In genomic region chr7:94510582-94511456, GRCh38 we compare ENCODE assay signal across 8 cellular contexts. TPM values are rescaled to one million over a fixed set of nuclear protein-coding genes. Genes with fewer than 3 reads are reported as not detected.
A peak's percentile ranks its signal among the peaks of the same experiment; 100 is the strongest.
DNase-seq lines count a peak whose midpoint lies in the region; ATAC-seq, FAIRE-seq and TF ChIP-seq lines count a peak whose summit lies in the region.

No MANE protein-coding gene starts in this region.

- in situ Hi-C loops in GM23248 (cut with MboI), result no loop called here
- in situ Hi-C loops in K562 (cut with MboI), result no loop called here
- in situ Hi-C loops in gastrocnemius medialis (cut with MboI; ENCODE audit: low sequenced_read_pairs in 4 of 4), result no loop called here

- H3K9me2 ChIP-seq in GM23248 (ENCODE audit: insufficient read depth), result no peaks in the 10 kb centered on the region

- no peak for TF ChIP-seq EP300 in K562 (IDR thresholded peaks at IDR 0.05; ENCODE audit: low read length)

- 22 to 27% methylated on average over 12 to 16 of the region's 16 CpGs for WGBS in GM23248 (ENCODE audit: low coverage in 1 of 2, low lambda C conversion rate in 2 of 2, missing lambda C conversion rate in 2 of 2), 2 experiments
- 24% methylated on average over 16 of the region's 16 CpGs for WGBS in K562 (ENCODE audit: insufficient coverage, low coverage, missing lambda C conversion rate)

- H3K36me3 ChIP-seq in GM23248 (ENCODE audit: low read depth) (no peaks in the 10 kb centered on the region), K562 (ENCODE audit: control insufficient read depth, insufficient read depth, low read length) (no peaks in the 10 kb centered on the region), iPS-20b (ENCODE audit: insufficient read depth, low read depth, low read length) (no peaks in the 10 kb centered on the region), gastrocnemius medialis (no peaks in the 10 kb centered on the region)

- TF ChIP-seq POLR2A in K562 (conservative IDR thresholded peaks at IDR 0.05), result no peak
- TF ChIP-seq POLR2A in gastrocnemius medialis (IDR thresholded peaks at IDR 0.05), result no peak

- TSS peak; percentile 69 for BruUV-seq in K562 (replicated peaks; lab: Mats Ljungman, UMichigan)

- intact Hi-C loops in K562 (cut with micrococcal nuclease), result loop anchor here (5.0 kb wide), 1 partner anchor 146 kb away; the partner anchor contains the start of gene SGCE
- intact Hi-C loops in gastrocnemius medialis (cut with DNase I; ENCODE audit: low total_unique reads), result loop anchor here (2.0 to 10.0 kb wide), 4 partner anchors 114 to 1174 kb away; partner anchors contain the start of gene SGCE

- H3K9me3 ChIP-seq in GM23248 (ENCODE audit: low read depth), result no peaks in the 10 kb centered on the region
- no peaks in the 10 kb centered on the region for H3K9me3 ChIP-seq in K562 (replicated peaks; ENCODE audit: control insufficient read depth, insufficient read depth, low read depth, low read length)
- no peaks in the 10 kb centered on the region for H3K9me3 ChIP-seq in iPS-20b (ENCODE audit: insufficient read depth, low read depth, low read length)
- H3K9me3 ChIP-seq in gastrocnemius medialis, result no peaks in the 10 kb centered on the region

- peak; percentile 52 for FAIRE-seq in K562 (lab: Jason Lieb, UNC)

- H3K4me1 ChIP-seq in GM23248 (ENCODE audit: insufficient read depth), result peaks cover 19% of the 10 kb centered on the region
- peaks cover 12 to 16% of the 10 kb centered on the region in 2 experiments; a peak in 4 of 5 replicates for H3K4me1 ChIP-seq in K562 (replicated peaks in 1 of 2; ENCODE audit: control insufficient read depth in 2 of 2, insufficient read depth in 2 of 2, low read length in 2 of 2)
- peaks cover 23% of the 10 kb centered on the region; the same call in 1 of the 2 replicates for H3K4me1 ChIP-seq in iPS-20b (ENCODE audit: insufficient read depth, low read length)
- H3K4me1 ChIP-seq in gastrocnemius medialis, result peaks cover 28 to 44% of the 10 kb centered on the region in 2 donors

- no peaks in the 10 kb centered on the region for H4K20me1 ChIP-seq in GM23248 (ENCODE audit: insufficient read depth)
- H4K20me1 ChIP-seq in K562 (replicated peaks; ENCODE audit: control insufficient read depth, insufficient read depth, low read length), result no peaks in the 10 kb centered on the region

- H2AFZ ChIP-seq in GM23248 (peak overlapping the region; percentile 91), K562 (ENCODE audit: low read depth, low read length) (peak overlapping the region; percentile 99)

- peak; percentile 40 for DNase-seq in EL
- peak; percentile 62 for DNase-seq in GM23248
- DNase-seq in LNCaP clone FGC (ENCODE audit: low read depth), result no peak
- no peak for DNase-seq in K562 (ENCODE audit: extremely low read depth in 1 of 4, low spot score in 3 of 4)
- DNase-seq in gastrocnemius medialis, result peak; percentile 5 to 46
- DNase-seq in SK-N-DZ (ENCODE audit: low spot score), result no peak

- H3K9ac ChIP-seq in GM23248 (peak overlapping the region; percentile 89), K562 (ENCODE audit: insufficient read depth in 1 of 2, low read depth in 2 of 2, low read length in 2 of 2) (peak overlapping the region; percentile 91 to 99), iPS-20b (ENCODE audit: low read depth, low read length) (peak overlapping the region; percentile 94)

- CTCF ChIA-PET in K562 (lab: Yijun Ruan, JAX; ENCODE audit: low intra/inter-chr PET ratio), result no interaction called here

- H3K27ac ChIP-seq in GM23248 (peak overlapping the region; percentile 12; the same call in 1 of the 2 replicates), K562 (ENCODE audit: extremely low read depth, low read depth, low read length) (peak overlapping the region; percentile 95), iPS-20b (ENCODE audit: low read length) (peak overlapping the region; percentile 91), gastrocnemius medialis (peak overlapping the region; percentile 88 to 95 (median 94))

- TF ChIP-seq CTCF in LNCaP clone FGC (IDR thresholded peaks at IDR 0.05; ENCODE audit: control insufficient read depth, extremely low read depth, insufficient read depth) (no peak), K562 (IDR thresholded peaks at IDR 0.05 in 2 of 3, conservative IDR thresholded peaks at IDR 0.05 in 1 of 3; ENCODE audit: insufficient read depth in 2 of 3, low read depth in 1 of 3, low read length in 3 of 3) (no peak), gastrocnemius medialis (IDR thresholded peaks at IDR 0.05 in 4 of 5, conservative IDR thresholded peaks at IDR 0.05 in 1 of 5) (no peak)

- H3K4me3 ChIP-seq in GM23248 (peak overlapping the region; percentile 76), LNCaP clone FGC (ENCODE audit: low read depth, low read length) (peak overlapping the region; percentile 78), K562 (peak overlapping the region; percentile 71), iPS-20b (ENCODE audit: low read length) (peak overlapping the region; percentile 92), gastrocnemius medialis (peak overlapping the region; percentile 80 to 94 (median 88))

- ATAC-seq in SK-N-SH treated with all-trans-retinoic acid at 6 μM for 48 hours (peak; percentile 70), K562 (peak; percentile 62), gastrocnemius medialis (peak; percentile 63 to 67)

- H3F3A ChIP-seq in GM23248 (ENCODE audit: insufficient read depth), result peaks cover 7% of the 10 kb centered on the region; the same call in 1 of the 2 replicates

- H3K27me3 ChIP-seq in GM23248 (replicated peaks; ENCODE audit: insufficient read depth) (no peaks in the 10 kb centered on the region), K562 (ENCODE audit: control insufficient read depth in 2 of 2, insufficient read depth in 2 of 2, low read length in 2 of 2) (no peaks in the 10 kb centered on the region), iPS-20b (ENCODE audit: insufficient read depth, low read length) (no peaks in the 10 kb centered on the region), gastrocnemius medialis (no peaks in the 10 kb centered on the region)

- POLR2A ChIA-PET in K562 (lab: Yijun Ruan, JAX), result no interaction called here

- TF ChIP-seq RAD21 in K562 (CRISPR knock-in tag; conservative IDR thresholded peaks at IDR 0.05 in 1 of 2, IDR thresholded peaks at IDR 0.05 in 1 of 2), result no peak

- H3K79me2 ChIP-seq in GM23248 (ENCODE audit: insufficient read depth), result peaks cover 29% of the 10 kb centered on the region
- peaks cover 17% of the 10 kb centered on the region; the same call in 2 of the 3 replicates for H3K79me2 ChIP-seq in K562 (ENCODE audit: control insufficient read depth, insufficient read depth, low read length)

- H3K4me2 ChIP-seq in GM23248 (ENCODE audit: unreplicated experiment) (peak overlapping the region; percentile 93), K562 (ENCODE audit: insufficient read depth, low read length) (peak overlapping the region; percentile 90)

- no peaks in the 10 kb centered on the region for H3K9me1 ChIP-seq in K562 (ENCODE audit: control insufficient read depth, insufficient read depth, low read length)

TF ChIP-seq in SK-N-SH treated with all-trans-retinoic acid at 6 μM for 48 hours, 23 proteins besides CTCF, POLR2A, EP300 and RAD21:
- TF ChIP-seq RARB (CRISPR knock-in tag; IDR thresholded peaks at IDR 0.05) (no peak), ARNTL (CRISPR knock-in tag; IDR thresholded peaks at IDR 0.05; ENCODE audit: borderline replicate concordance, low read depth) (no peak), TCF4 (CRISPR knock-in tag; IDR thresholded peaks at IDR 0.05; ENCODE audit: borderline replicate concordance) (0 out of 2 replicates have a peak, but pooled peaks have one; percentile 7), BACH2 (CRISPR knock-in tag; IDR thresholded peaks at IDR 0.05; ENCODE audit: borderline replicate concordance) (no peak), ZNF70 (CRISPR knock-in tag; IDR thresholded peaks at IDR 0.05) (no peak), ZNF8 (CRISPR knock-in tag; IDR thresholded peaks at IDR 0.05) (no peak), ZNF565 (CRISPR knock-in tag; conservative IDR thresholded peaks at IDR 0.05; ENCODE audit: low read depth) (no peak)

TF ChIP-seq in K562, 482 proteins besides CTCF, POLR2A, EP300 and RAD21 (continues in another document):
- TF ChIP-seq MYNN (IDR thresholded peaks at IDR 0.05), result no peak
- TF ChIP-seq MYNN (CRISPR knock-in tag; IDR thresholded peaks at IDR 0.05), result no peak

RNA-seq across cellular contexts. Expression of gene CASD1, which starts 1.2 kb away (rescaled TPM):
- 11.1 and 12.3 TPM in 2 replicates for total RNA-seq in GM23248 (2014; rRNA removed; shearing (Covaris generic))
- polyA plus RNA-seq in GM23248 (2016; fragmentation: Nextera tagmentation; extraction: Ambion mirVana), result 5.9 and 6.0 TPM in 2 replicates
- 10.3 and 20.8 TPM in 2 replicates for total RNA-seq in K562 (2011; cell fraction: chromatin; rRNA removed; ENCODE audit: low replicate concordance)
- total RNA-seq in K562 (2011; cell fraction: nucleolus; rRNA removed), result 6.3 and 10.0 TPM in 2 replicates
- total RNA-seq in K562 (2011; cell fraction: nucleoplasm; rRNA removed), result 7.9 and 12.4 TPM in 2 replicates
- 2.4 and 2.7 TPM in 2 replicates for total RNA-seq in K562 (2014; rRNA removed)
- 5.7 and 6.5 TPM in 2 replicates for total RNA-seq in K562 (2014; rRNA removed; fragmentation: Illumina TruSeq; extraction: Trizol)
- 5.5 and 8.2 TPM in 2 replicates for total RNA-seq in K562 (2015; rRNA removed; fragmentation: Illumina TruSeq; extraction: Trizol)
- 3.4 and 5.0 TPM in 2 replicates for total RNA-seq in K562 (2021)
- polyA plus RNA-seq in K562 (2011; rRNA removed), result 5.4 and 7.5 TPM in 2 replicates
- 0.57 and 1.8 TPM in 2 replicates for polyA plus RNA-seq in K562 (2011; cell fraction: cytosol; rRNA removed)
- polyA plus RNA-seq in K562 (2011; cell fraction: nucleus; rRNA removed), result 9.8 and 13.4 TPM in 2 replicates
- polyA plus RNA-seq in K562 (2012), result 2.6 and 4.2 TPM in 2 replicates
- 3.9 and 4.8 TPM in 2 replicates for polyA plus RNA-seq in K562 (2014; fragmentation: Illumina TruSeq; extraction: Trizol)
- 1 to 10 TPM; 1.2 to 2.8 TPM for polyA plus RNA-seq in K562 (2014; fragmentation: Nextera tagmentation; extraction: Ambion mirVana)
- 2.9 and 3.8 TPM in 2 replicates for polyA plus RNA-seq in K562 (2014; rRNA removed)
- polyA minus RNA-seq in K562 (2011; rRNA and poly(A)+ RNA removed), result 4.4 and 7.8 TPM in 2 replicates
- 3.1 and 7.1 TPM in 2 replicates for polyA minus RNA-seq in K562 (2011; cell fraction: cytosol; rRNA and poly(A)+ RNA removed)
- 8.5 and 9.3 TPM in 2 replicates for polyA minus RNA-seq in K562 (2011; cell fraction: nucleus; rRNA and poly(A)+ RNA removed)
- 10 to 100 TPM in 3 of 4 donors, 1 to 10 TPM in 1; 9.8 to 25.0 (median 14.2) TPM for total RNA-seq in gastrocnemius medialis
- polyA plus RNA-seq in SK-N-DZ (2014; cell fraction: cytosol; rRNA removed), result 34.4 and 36.0 TPM in 2 replicates
- 80.4 and 100 TPM in 2 replicates for polyA plus RNA-seq in SK-N-DZ (2014; cell fraction: nucleus; rRNA removed)

Comparison
In these comparisons a context has a peak if more than half of its experiments do, and no peak if none do; other contexts are left out.
1. DNase-seq: peak in EL (single experiment), GM23248 (single experiment) and gastrocnemius medialis (2 of 2); none in LNCaP clone FGC (single experiment), K562 (0 of 4) and SK-N-DZ (single experiment).
2. H3K27ac ChIP-seq: peak in every context shown above with its lines; median percentile 95 in K562; 94 in gastrocnemius medialis; 91 in iPS-20b; 12 in GM23248.
3. Peak in every context shown above with its lines, with median percentiles within 50 percentile points of each other: H3K4me3 ChIP-seq, H3K9ac ChIP-seq and ATAC-seq.